ENCODE assay signal across 8 cellular contexts in genomic region chr11:34223021-34223813, GRCh38.
DNase-seq lines count a peak whose midpoint lies in the region; ATAC-seq and TF ChIP-seq lines count a peak whose summit lies in the region.

No MANE protein-coding gene starts in this region.

- H3K36me3 ChIP-seq in gastrocnemius medialis, result no peaks in the 10 kb centered on the region

- no peak overlapping the region for H3K4me3 ChIP-seq in gastrocnemius medialis

- no peak overlapping the region for H3K27ac ChIP-seq in gastrocnemius medialis

- no peak for TF ChIP-seq CTCF in gastrocnemius medialis (IDR thresholded peaks at IDR 0.05 in 4 of 5, conservative IDR thresholded peaks at IDR 0.05 in 1 of 5)

- in situ Hi-C loops in SK-MEL-5 (cut with HindIII; ENCODE audit: low pct_unique_long_range_greater_than_20kb, low sequenced_read_pairs), result no loop called here
- in situ Hi-C loops in gastrocnemius medialis (cut with MboI; ENCODE audit: low sequenced_read_pairs in 4 of 4), result no loop called here

- DNase-seq in EL (peak; percentile 57), SK-MEL-5 (ENCODE audit: low read depth, low spot score) (peak; percentile 43), cardiac septum (ENCODE audit: low spot score) (peak; percentile 79), gastrocnemius medialis (peak in 1 of 2 donors; percentile 22), NCI-H187 treated with DMSO at 0.1 percent for 48 hours (lab: John Stamatoyannopoulos, UW) (no peak)

- intact Hi-C loops in cardiac septum (cut with DNase I) (no loop called here), gastrocnemius medialis (cut with DNase I; ENCODE audit: low total_unique reads) (no loop called here)

- no peak for TF ChIP-seq POLR2A in gastrocnemius medialis (IDR thresholded peaks at IDR 0.05)

- peaks cover 9 to 17% of the 10 kb centered on the region in 2 donors for H3K4me1 ChIP-seq in gastrocnemius medialis

- ATAC-seq in gastrocnemius medialis (peak; percentile 18 to 44), HG02798 (IDR thresholded peaks at IDR 0.05; ENCODE audit: poor library complexity, unreplicated experiment) (no peak), HG03521 (IDR thresholded peaks at IDR 0.05; ENCODE audit: unreplicated experiment) (no peak), HG03342 (IDR thresholded peaks at IDR 0.05; ENCODE audit: unreplicated experiment) (no peak)

- no peaks in the 10 kb centered on the region for H3K27me3 ChIP-seq in gastrocnemius medialis

- no peaks in the 10 kb centered on the region for H3K9me3 ChIP-seq in gastrocnemius medialis

Comparison
In these comparisons a context has a peak if more than half of its experiments do, and no peak if none do; other contexts are left out.
1. ATAC-seq: peak in gastrocnemius medialis (2 of 2); none in HG02798 (single experiment), HG03521 (single experiment) and HG03342 (single experiment).